31 cellular contexts compared by ENCODE assay signal in the genomic region with DNA sequence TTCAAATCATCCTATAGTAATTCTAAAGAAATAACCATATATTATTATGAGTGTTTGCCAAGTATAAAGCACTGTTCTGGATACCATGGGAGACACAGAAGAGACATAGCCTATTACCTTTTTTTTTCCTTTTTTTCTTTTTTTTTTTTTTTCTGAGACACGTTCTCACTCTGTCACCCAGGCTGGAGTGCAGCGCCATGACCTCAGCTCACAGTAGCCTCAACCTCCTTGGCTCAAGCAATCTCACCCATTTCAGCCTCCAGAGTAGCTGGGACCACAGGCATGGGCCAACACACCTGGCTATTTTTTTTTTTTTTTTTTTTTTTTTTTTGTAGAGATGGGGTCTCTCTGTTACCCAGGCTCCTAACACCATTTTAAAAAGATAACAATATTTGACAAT. TPM values are rescaled to one million over a fixed set of nuclear protein-coding genes. Genes with fewer than 3 reads are reported as not detected.
DNase-seq lines count a peak whose midpoint lies in the region; ATAC-seq, FAIRE-seq and TF ChIP-seq lines count a peak whose summit lies in the region.
"Had no signal": no experiment of that assay in that cellular context is flagged by ENCODE, and none has a peak within 500 bp of the region (broad histone marks: within the 10 kb centered on the region; RNA-seq: fewer than 3 reads in every experiment).

No MANE protein-coding gene starts in this region.

- no peak for DNase-seq in activated CD8-positive, alpha-beta memory T cell treated with anti-CD3 and anti-CD28 coated beads, Interleukin-2, amount 10 ng/mL, durations not matched to agents 7 days and 5 days
- no peak for DNase-seq in activated CD8-positive, alpha-beta memory T cell treated with anti-CD3 and anti-CD28 coated beads, Interleukin-2, amount 50 U/mL, for 48 hours
- DNase-seq in IMR-90, result no peak
- no peak for DNase-seq in activated naive CD8-positive, alpha-beta T cell treated with anti-CD3 and anti-CD28 coated beads, Interleukin-2, amount 50 U/mL, for 24 hours
- no peak for DNase-seq in osteoblast (ENCODE audit: insufficient read length, low spot score, missing footprints)
- no peak for DNase-seq in H54 (ENCODE audit: insufficient read length, low spot score)
- no peak for DNase-seq in prostate gland (ENCODE audit: low spot score)
- DNase-seq: 8988T; activated CD4-positive, alpha-beta T cell treated with anti-CD3 and anti-CD28 coated beads, Interleukin-2, amount 10 ng/mL, durations not matched to agents 7 days and 5 days; activated CD8-positive, alpha-beta memory T cell treated with anti-CD3 and anti-CD28 coated beads, Interleukin-2, amount 50 U/mL, for 4 hours; activated naive CD4-positive, alpha-beta T cell; AML-193; anterior cingulate cortex; DMS79; HCEC 1CT; lower lobe of right lung; mucosa of descending colon; NCI-H1092; NCI-H187 treated with DMSO at 0.1 percent for 48 hours; NCI-H226; OCI-M1; posterior cingulate gyrus; T-helper 9 cell had no signal

- H2AFZ ChIP-seq in IMR-90 (replicated peaks; ENCODE audit: low read length, poor library complexity) (no peak overlapping the region), osteoblast (ENCODE audit: low read length) (no peak overlapping the region)
- H2AFZ ChIP-seq: neural progenitor cell had no signal

- no peaks in the 10 kb centered on the region for H3K27me3 Mint-ChIP-seq in activated CD8-positive, alpha-beta memory T cell treated with anti-CD3 and anti-CD28 coated beads, Interleukin-2, amount 10 ng/mL, durations not matched to agents 7 days and 5 days
- no peaks in the 10 kb centered on the region for H3K27me3 Mint-ChIP-seq in activated naive CD8-positive, alpha-beta T cell treated with anti-CD3 and anti-CD28 coated beads, Interleukin-2, amount 50 U/mL, for 24 hours
- H3K27me3 Mint-ChIP-seq: activated CD4-positive, alpha-beta T cell treated with anti-CD3 and anti-CD28 coated beads, Interleukin-2, amount 10 ng/mL, durations not matched to agents 7 days and 5 days; type B pancreatic cell had no signal

- H3K9me3 ChIP-seq in IMR-90 (ENCODE audit: control insufficient read depth, insufficient read depth, low read length), result no peaks in the 10 kb centered on the region
- H3K9me3 ChIP-seq in osteoblast (ENCODE audit: low read depth, low read length), result no peaks in the 10 kb centered on the region
- H3K9me3 ChIP-seq in prostate gland, result no peaks in the 10 kb centered on the region
- H3K9me3 ChIP-seq: lower lobe of right lung, mucosa of descending colon had no signal

- H3K36me3 ChIP-seq in IMR-90 (ENCODE audit: control insufficient read depth, insufficient read depth, low read length) (no peaks in the 10 kb centered on the region), osteoblast (ENCODE audit: insufficient read depth, low read length) (peaks cover 38% of the 10 kb centered on the region), prostate gland (no peaks in the 10 kb centered on the region)
- H3K36me3 ChIP-seq: cardiac muscle cell, lower lobe of right lung, neural progenitor cell, WERI-Rb-1 had no signal

- no peak overlapping the region for H3K23ac ChIP-seq in IMR-90 (ENCODE audit: low read depth, low read length)

- no peak overlapping the region for H4K91ac ChIP-seq in IMR-90 (ENCODE audit: insufficient read depth, low read depth, low read length)

- H3K4me2 ChIP-seq in IMR-90 (ENCODE audit: low read depth, low read length), result no peak overlapping the region
- H3K4me2 ChIP-seq in osteoblast (ENCODE audit: insufficient read depth, low read length), result peak overlapping the region; percentile 77
- H3K4me2 ChIP-seq: neural progenitor cell had no signal

- H3K27me3 ChIP-seq in IMR-90 (ENCODE audit: control insufficient read depth, insufficient read depth, low read length) (no peaks in the 10 kb centered on the region), osteoblast (ENCODE audit: insufficient read depth, low read length) (no peaks in the 10 kb centered on the region), prostate gland (replicated peaks; ENCODE audit: insufficient read depth) (no peaks in the 10 kb centered on the region)
- H3K27me3 ChIP-seq: cardiac muscle cell, neural progenitor cell had no signal

- POLR2A ChIA-PET in IMR-90 (lab: Charles Lee; ENCODE audit: unreplicated experiment), result no interaction called here

- TF ChIP-seq CTCF in IMR-90 (conservative IDR thresholded peaks at IDR 0.05; ENCODE audit: low read depth, low read length), result no peak
- no peak for TF ChIP-seq CTCF in osteoblast (IDR thresholded peaks at IDR 0.05; ENCODE audit: extremely low read depth, low read depth, low read length)
- TF ChIP-seq CTCF in prostate gland (IDR thresholded peaks at IDR 0.05), result no peak

- peaks cover 81% of the 10 kb centered on the region for H3K79me2 ChIP-seq in osteoblast (ENCODE audit: insufficient read depth, low read length)

- no TSS peak for BruUV-seq in IMR-90 (replicated peaks; lab: Mats Ljungman, UMichigan)

- H3K9ac ChIP-seq in IMR-90 (ENCODE audit: low read depth, low read length), result no peak overlapping the region
- H3K9ac ChIP-seq: neural progenitor cell had no signal

- no peak overlapping the region for H3K14ac ChIP-seq in IMR-90 (replicated peaks; ENCODE audit: low read depth, low read length)

- CTCF ChIA-PET in activated CD8-positive, alpha-beta memory T cell treated with anti-CD3 and anti-CD28 coated beads, Interleukin-2, amount 10 ng/mL, durations not matched to agents 7 days and 5 days (lab: Charles Lee), result interaction anchor here (0.9 to 1.8 kb wide), 5 partner anchors 10 to 81 kb away, joined by 3 to 8 read pairs (median 3); no protein-coding TSS in a partner anchor
- CTCF ChIA-PET in IMR-90 (lab: Yijun Ruan, JAX), result interaction anchor here (0.6 kb wide), 1 partner anchor 568 kb away, joined by 3 read pairs; no protein-coding TSS in a partner anchor

- H3K4ac ChIP-seq in IMR-90 (ENCODE audit: low read depth, low read length), result no peak overlapping the region

- H3K4me3 Mint-ChIP-seq in activated CD8-positive, alpha-beta memory T cell treated with anti-CD3 and anti-CD28 coated beads, Interleukin-2, amount 10 ng/mL, durations not matched to agents 7 days and 5 days, result no peak overlapping the region
- H3K4me3 Mint-ChIP-seq in activated naive CD8-positive, alpha-beta T cell treated with anti-CD3 and anti-CD28 coated beads, Interleukin-2, amount 50 U/mL, for 24 hours, result no peak overlapping the region
- H3K4me3 Mint-ChIP-seq: activated CD4-positive, alpha-beta T cell treated with anti-CD3 and anti-CD28 coated beads, Interleukin-2, amount 10 ng/mL, durations not matched to agents 7 days and 5 days; neural progenitor cell; type B pancreatic cell had no signal

- H3K4me1 ChIP-seq in IMR-90 (ENCODE audit: control insufficient read depth, insufficient read depth, low read length) (peaks cover 7% of the 10 kb centered on the region), osteoblast (ENCODE audit: insufficient read depth, low read length) (peaks cover 42% of the 10 kb centered on the region), prostate gland (replicated peaks) (no peaks in the 10 kb centered on the region)

- TF ChIP-seq POLR2A in IMR-90 (IDR thresholded peaks at IDR 0.05; ENCODE audit: low read depth, low read length), result no peak
- no peak for TF ChIP-seq POLR2A in H54 (IDR thresholded peaks at IDR 0.05; ENCODE audit: low read depth, low read length)
- TF ChIP-seq POLR2A in prostate gland (IDR thresholded peaks at IDR 0.05), result no peak

- H2BK5ac ChIP-seq in IMR-90 (ENCODE audit: low read depth, low read length, poor library complexity, severe bottlenecking), result no peak overlapping the region

- no peak overlapping the region for H4K5ac ChIP-seq in IMR-90 (ENCODE audit: low read depth, low read length)

- H3K4me1 Mint-ChIP-seq in activated CD8-positive, alpha-beta memory T cell treated with anti-CD3 and anti-CD28 coated beads, Interleukin-2, amount 10 ng/mL, durations not matched to agents 7 days and 5 days, result peaks cover 61% of the 10 kb centered on the region
- H3K4me1 Mint-ChIP-seq in activated naive CD8-positive, alpha-beta T cell treated with anti-CD3 and anti-CD28 coated beads, Interleukin-2, amount 50 U/mL, for 24 hours, result peaks cover 77% of the 10 kb centered on the region

- no peak for ATAC-seq in activated CD8-positive, alpha-beta memory T cell treated with anti-CD3 and anti-CD28 coated beads, Interleukin-2, amount 10 ng/mL, durations not matched to agents 7 days and 5 days
- ATAC-seq in IMR-90 (ENCODE audit: low read depth) (no peak), GM21723 (IDR thresholded peaks at IDR 0.05; ENCODE audit: unreplicated experiment) (no peak)
- no peak for ATAC-seq in activated naive CD8-positive, alpha-beta T cell treated with anti-CD3 and anti-CD28 coated beads, Interleukin-2, amount 50 U/mL, for 24 hours
- ATAC-seq: HepG2 had no signal

- no peak overlapping the region for H4K8ac ChIP-seq in IMR-90 (ENCODE audit: low read depth in 2 of 2, low read length in 2 of 2)

- no peak overlapping the region for H3K27ac ChIP-seq in IMR-90 (ENCODE audit: insufficient read depth, low read length)
- peak overlapping the region; percentile 72 for H3K27ac ChIP-seq in osteoblast (ENCODE audit: low read depth, low read length)
- H3K27ac ChIP-seq in prostate gland, result no peak overlapping the region
- H3K27ac ChIP-seq: HL-60, lower lobe of right lung, neural progenitor cell, WERI-Rb-1 had no signal

- H3K36me3 Mint-ChIP-seq in activated CD8-positive, alpha-beta memory T cell treated with anti-CD3 and anti-CD28 coated beads, Interleukin-2, amount 10 ng/mL, durations not matched to agents 7 days and 5 days, result peaks cover 58% of the 10 kb centered on the region
- H3K36me3 Mint-ChIP-seq in activated naive CD8-positive, alpha-beta T cell treated with anti-CD3 and anti-CD28 coated beads, Interleukin-2, amount 50 U/mL, for 24 hours (ENCODE audit: low read depth), result peaks cover 73% of the 10 kb centered on the region

- in situ Hi-C loops in IMR-90 (cut with MboI; ENCODE audit: low sequenced_read_pairs), result no loop called here

- H3K18ac ChIP-seq in IMR-90 (ENCODE audit: low read depth, low read length), result no peak overlapping the region

- peaks cover 2 to 10% of the 10 kb centered on the region in 2 experiments; a peak in 2 of 4 replicates for H3K79me1 ChIP-seq in IMR-90 (ENCODE audit: low read depth in 1 of 2, low read length in 2 of 2)

- no peak overlapping the region for H2BK120ac ChIP-seq in IMR-90 (ENCODE audit: low read depth, low read length)

- no peak for FAIRE-seq in H54 (lab: Jason Lieb, UNC)
- FAIRE-seq: HepG2, keratinocyte had no signal

- H3K56ac ChIP-seq in IMR-90 (ENCODE audit: extremely low read depth, insufficient read depth, low read length), result no peak overlapping the region

- no CpG with 5 or more reads among the region's 2 CpGs for WGBS in IMR-90 (ENCODE audit: extremely low coverage in 2 of 2, insufficient read length in 1 of 2), 2 experiments
- WGBS in prostate gland, result 83% methylated on average over 2 of the region's 2 CpGs

- H3K9me1 ChIP-seq in IMR-90 (ENCODE audit: insufficient read depth, low read length), result no peaks in the 10 kb centered on the region

- no peaks in the 10 kb centered on the region for H3K9me3 Mint-ChIP-seq in activated CD8-positive, alpha-beta memory T cell treated with anti-CD3 and anti-CD28 coated beads, Interleukin-2, amount 10 ng/mL, durations not matched to agents 7 days and 5 days (ENCODE audit: low read depth)
- H3K9me3 Mint-ChIP-seq in activated naive CD8-positive, alpha-beta T cell treated with anti-CD3 and anti-CD28 coated beads, Interleukin-2, amount 50 U/mL, for 24 hours, result no peaks in the 10 kb centered on the region
- H3K9me3 Mint-ChIP-seq: neural progenitor cell, type B pancreatic cell had no signal

- H2AK5ac ChIP-seq in IMR-90 (ENCODE audit: low read depth, low read length), result peak overlapping the region; percentile 69; the same call in 1 of the 2 replicates

- H3K4me3 ChIP-seq in IMR-90 (ENCODE audit: insufficient read depth, low read depth, low read length) (no peak overlapping the region), osteoblast (ENCODE audit: insufficient read depth, low read length) (no peak overlapping the region), prostate gland (no peak overlapping the region)
- H3K4me3 ChIP-seq: cardiac muscle cell, lower lobe of right lung, mucosa of descending colon, neural progenitor cell had no signal

- no peak overlapping the region for H2BK15ac ChIP-seq in IMR-90 (ENCODE audit: low read depth, low read length)

- H2AK9ac ChIP-seq in IMR-90 (replicated peaks; ENCODE audit: low read depth, low read length, poor library complexity), result no peak overlapping the region

- H4K20me1 ChIP-seq in IMR-90 (ENCODE audit: insufficient read depth, low read length) (0 out of 2 replicates have a peak, but pooled peaks cover 3% of the 10 kb centered on the region), osteoblast (ENCODE audit: insufficient read depth, low read length) (peaks cover 5% of the 10 kb centered on the region)

- intact Hi-C loops in IMR-90 (cut with micrococcal nuclease), result loop anchor here (10.0 kb wide), 1 partner anchor 283 kb away; no protein-coding TSS in a partner anchor
- intact Hi-C loops in prostate gland (cut with DNase I), result no loop called here

- dilution Hi-C loops in IMR-90 (cut with HindIII; ENCODE audit: low sequenced_read_pairs, unreplicated experiment), result no loop called here

- H3K27ac Mint-ChIP-seq in activated CD8-positive, alpha-beta memory T cell treated with anti-CD3 and anti-CD28 coated beads, Interleukin-2, amount 10 ng/mL, durations not matched to agents 7 days and 5 days, result peak overlapping the region; percentile 58
- peak overlapping the region; percentile 85 for H3K27ac Mint-ChIP-seq in activated naive CD8-positive, alpha-beta T cell treated with anti-CD3 and anti-CD28 coated beads, Interleukin-2, amount 50 U/mL, for 24 hours
- H3K27ac Mint-ChIP-seq: activated CD4-positive, alpha-beta T cell treated with anti-CD3 and anti-CD28 coated beads, Interleukin-2, amount 10 ng/mL, durations not matched to agents 7 days and 5 days; neural progenitor cell; type B pancreatic cell had no signal

- TF ChIP-seq RAD21 in IMR-90 (IDR thresholded peaks at IDR 0.05; ENCODE audit: low read length), result no peak

- no peak overlapping the region for H2BK20ac ChIP-seq in IMR-90 (ENCODE audit: low read depth, low read length)

RNA-seq across cellular contexts. Expression of a gene that starts 30.9 kb away (rescaled TPM):
- total RNA-seq in activated CD8-positive, alpha-beta memory T cell treated with anti-CD3 and anti-CD28 coated beads, Interleukin-2, amount 10 ng/mL, durations not matched to agents 7 days and 5 days, result 100 to 1,000 TPM; 125 to 158 TPM
- total RNA-seq in IMR-90 (2012; rRNA removed), result 20.1 and 28.6 TPM in 2 replicates
- 10.1 and 10.2 TPM in 2 replicates for polyA plus RNA-seq in IMR-90 (2012; rRNA removed)
- 2.7 and 5.9 TPM in 2 replicates for polyA plus RNA-seq in IMR-90 (2012; cell fraction: cytosol; rRNA removed)
- 7.1 and 45.1 TPM in 2 replicates for polyA plus RNA-seq in IMR-90 (2012; cell fraction: nucleus; rRNA removed; ENCODE audit: low replicate concordance)
- total RNA-seq in osteoblast, result 108 and 128 TPM in 2 replicates
- 10 to 100 TPM; 28.2 to 62.8 TPM for total RNA-seq in prostate gland
